In genomic region chr16:74296120-74296464, GRCh38 we compare ENCODE assay signal across 8 cellular contexts. TPM values are rescaled to one million over a fixed set of nuclear protein-coding genes. Genes with fewer than 3 reads are reported as not detected.
A peak's percentile ranks its signal among the peaks of the same experiment; 100 is the strongest.
DNase-seq lines count a peak whose midpoint lies in the region; ATAC-seq and TF ChIP-seq lines count a peak whose summit lies in the region.

No MANE protein-coding gene starts in this region.

- H3K9me3 Mint-ChIP-seq in activated CD4-positive, alpha-beta T cell treated with anti-CD3 and anti-CD28 coated beads, Interleukin-2, amount 10 ng/mL, durations not matched to agents 24 days and 14 days, result peaks cover 7% of the 10 kb centered on the region

- H3K27ac ChIP-seq in rectal smooth muscle tissue (ENCODE audit: low read depth, low read length), result peak overlapping the region; percentile 89

- H3K36me3 Mint-ChIP-seq in activated CD4-positive, alpha-beta T cell treated with anti-CD3 and anti-CD28 coated beads, Interleukin-2, amount 10 ng/mL, durations not matched to agents 24 days and 14 days (ENCODE audit: low read depth), result peaks cover 36% of the 10 kb centered on the region

- peaks cover 6% of the 10 kb centered on the region for H3K4me1 ChIP-seq in rectal smooth muscle tissue (ENCODE audit: control insufficient read depth, insufficient read depth, low read length)

- intact Hi-C loops in activated CD4-positive, alpha-beta T cell treated with anti-CD3 and anti-CD28 coated beads, Interleukin-2, amount 10 ng/mL, durations not matched to agents 24 days and 14 days (cut with micrococcal nuclease), result loop anchor here (1.0 to 5.0 kb wide), 5 partner anchors 72 to 1351 kb away; partner anchors contain the start of genes ADAT1, GLG1, KARS1 and RFWD3

- peak overlapping the region; percentile 89 for H3K27ac Mint-ChIP-seq in activated CD4-positive, alpha-beta T cell treated with anti-CD3 and anti-CD28 coated beads, Interleukin-2, amount 10 ng/mL, durations not matched to agents 24 days and 14 days

- peaks cover 16% of the 10 kb centered on the region for H3K4me1 Mint-ChIP-seq in activated CD4-positive, alpha-beta T cell treated with anti-CD3 and anti-CD28 coated beads, Interleukin-2, amount 10 ng/mL, durations not matched to agents 24 days and 14 days

- H3K4me3 Mint-ChIP-seq in activated CD4-positive, alpha-beta T cell treated with anti-CD3 and anti-CD28 coated beads, Interleukin-2, amount 10 ng/mL, durations not matched to agents 24 days and 14 days, result peak overlapping the region; percentile 89

- peak; percentile 19 for ATAC-seq in HG02973 (IDR thresholded peaks at IDR 0.05; ENCODE audit: unreplicated experiment)

- peak overlapping the region; percentile 98 for H3K9ac ChIP-seq in rectal smooth muscle tissue (ENCODE audit: low read length)

- TF ChIP-seq CTCF in fibroblast of pulmonary artery (IDR thresholded peaks at IDR 0.05; ENCODE audit: low read length, missing control alignments), result no peak

- H3K4me3 ChIP-seq in fibroblast of pulmonary artery (replicated peaks; ENCODE audit: low read depth, low read length) (peak overlapping the region; percentile 98), rectal smooth muscle tissue (ENCODE audit: low read length) (peak overlapping the region; percentile 99)

- H3K27me3 Mint-ChIP-seq in activated CD4-positive, alpha-beta T cell treated with anti-CD3 and anti-CD28 coated beads, Interleukin-2, amount 10 ng/mL, durations not matched to agents 24 days and 14 days, result no peaks in the 10 kb centered on the region

- peaks cover 2% of the 10 kb centered on the region for H3K36me3 ChIP-seq in rectal smooth muscle tissue (ENCODE audit: control insufficient read depth, insufficient read depth, low read length)

- no peak for DNase-seq in activated CD4-positive, alpha-beta T cell treated with anti-CD3 and anti-CD28 coated beads, Interleukin-2, amount 10 ng/mL, durations not matched to agents 24 days and 14 days
- no peak for DNase-seq in activated CD4-positive, alpha-beta T cell treated with anti-CD3 and anti-CD28 coated beads for 4 hours
- DNase-seq in SKM-1 (lab: John Stamatoyannopoulos, UW; ENCODE audit: unreplicated experiment) (peak; percentile 73), fibroblast of pulmonary artery (ENCODE audit: low read depth) (no peak), cerebellum (ENCODE audit: low spot score) (no peak), NCI-H2029 (lab: John Stamatoyannopoulos, UW) (no peak)

- no peaks in the 10 kb centered on the region for H3K27me3 ChIP-seq in rectal smooth muscle tissue (ENCODE audit: control insufficient read depth, insufficient read depth, low read length)

RNA-seq across cellular contexts. Expression of gene PSMD7, which starts 0.5 kb away (rescaled TPM):
- 174 and 178 TPM in 2 replicates for total RNA-seq in activated CD4-positive, alpha-beta T cell treated with anti-CD3 and anti-CD28 coated beads, Interleukin-2, amount 10 ng/mL, durations not matched to agents 24 days and 14 days
- 36.7 TPM for total RNA-seq in cerebellum
